1 cellular context compared by ENCODE assay signal in the genomic region with DNA sequence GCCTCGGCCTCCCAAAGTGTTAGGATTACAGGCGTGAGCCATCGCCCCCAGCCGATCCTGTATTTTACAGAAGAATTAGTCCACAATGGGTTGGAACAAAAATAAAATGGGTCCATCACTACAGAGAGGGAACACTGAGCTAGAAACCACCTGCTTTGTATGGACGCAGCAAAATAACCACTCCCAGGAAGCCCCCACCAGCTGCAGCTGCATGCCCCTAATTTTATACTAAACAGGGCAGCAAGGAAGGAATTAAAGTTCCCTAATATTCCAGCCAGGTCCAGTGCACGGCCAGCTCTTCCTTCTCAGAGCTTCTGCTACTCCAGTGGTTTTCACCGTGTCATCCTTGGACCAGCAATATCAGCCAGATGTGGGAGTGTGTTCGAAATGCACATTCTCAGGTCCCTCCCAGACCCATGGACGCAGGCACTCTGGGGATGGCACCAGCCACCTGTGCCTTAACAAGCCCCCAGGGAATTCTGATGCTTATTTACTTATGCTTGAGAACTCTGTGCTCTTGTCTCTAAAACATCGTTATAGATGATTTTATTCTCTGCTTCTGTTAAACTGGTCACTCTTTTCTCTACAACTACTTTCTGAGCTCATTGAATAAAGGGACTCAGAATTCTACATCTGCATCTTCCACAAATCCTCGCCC.
TF ChIP-seq lines count a peak whose summit lies in the region.

No MANE protein-coding gene starts in this region.

TF ChIP-seq in WTC11, 78 proteins besides CTCF, POLR2A, EP300 and RAD21 (continued from another document):
- TF ChIP-seq, protein P1, sequence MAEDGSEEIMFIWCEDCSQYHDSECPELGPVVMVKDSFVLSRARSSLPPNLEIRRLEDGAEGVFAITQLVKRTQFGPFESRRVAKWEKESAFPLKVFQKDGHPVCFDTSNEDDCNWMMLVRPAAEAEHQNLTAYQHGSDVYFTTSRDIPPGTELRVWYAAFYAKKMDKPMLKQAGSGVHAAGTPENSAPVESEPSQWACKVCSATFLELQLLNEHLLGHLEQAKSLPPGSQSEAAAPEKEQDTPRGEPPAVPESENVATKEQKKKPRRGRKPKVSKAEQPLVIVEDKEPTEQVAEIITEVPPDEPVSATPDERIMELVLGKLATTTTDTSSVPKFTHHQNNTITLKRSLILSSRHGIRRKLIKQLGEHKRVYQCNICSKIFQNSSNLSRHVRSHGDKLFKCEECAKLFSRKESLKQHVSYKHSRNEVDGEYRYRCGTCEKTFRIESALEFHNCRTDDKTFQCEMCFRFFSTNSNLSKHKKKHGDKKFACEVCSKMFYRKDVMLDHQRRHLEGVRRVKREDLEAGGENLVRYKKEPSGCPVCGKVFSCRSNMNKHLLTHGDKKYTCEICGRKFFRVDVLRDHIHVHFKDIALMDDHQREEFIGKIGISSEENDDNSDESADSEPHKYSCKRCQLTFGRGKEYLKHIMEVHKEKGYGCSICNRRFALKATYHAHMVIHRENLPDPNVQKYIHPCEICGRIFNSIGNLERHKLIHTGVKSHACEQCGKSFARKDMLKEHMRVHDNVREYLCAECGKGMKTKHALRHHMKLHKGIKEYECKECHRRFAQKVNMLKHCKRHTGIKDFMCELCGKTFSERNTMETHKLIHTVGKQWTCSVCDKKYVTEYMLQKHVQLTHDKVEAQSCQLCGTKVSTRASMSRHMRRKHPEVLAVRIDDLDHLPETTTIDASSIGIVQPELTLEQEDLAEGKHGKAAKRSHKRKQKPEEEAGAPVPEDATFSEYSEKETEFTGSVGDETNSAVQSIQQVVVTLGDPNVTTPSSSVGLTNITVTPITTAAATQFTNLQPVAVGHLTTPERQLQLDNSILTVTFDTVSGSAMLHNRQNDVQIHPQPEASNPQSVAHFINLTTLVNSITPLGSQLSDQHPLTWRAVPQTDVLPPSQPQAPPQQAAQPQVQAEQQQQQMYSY (CRISPR knock-in tag; IDR thresholded peaks at IDR 0.05): no peak
- TF ChIP-seq, protein P2, sequence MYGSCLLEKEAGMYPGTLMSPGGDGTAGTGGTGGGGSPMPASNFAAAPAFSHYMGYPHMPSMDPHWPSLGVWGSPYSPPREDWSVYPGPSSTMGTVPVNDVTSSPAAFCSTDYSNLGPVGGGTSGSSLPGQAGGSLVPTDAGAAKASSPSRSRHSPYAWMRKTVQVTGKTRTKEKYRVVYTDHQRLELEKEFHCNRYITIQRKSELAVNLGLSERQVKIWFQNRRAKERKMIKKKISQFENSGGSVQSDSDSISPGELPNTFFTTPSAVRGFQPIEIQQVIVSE (CRISPR knock-in tag; IDR thresholded peaks at IDR 0.05; ENCODE audit: borderline replicate concordance): no peak
- TF ChIP-seq, protein P3, sequence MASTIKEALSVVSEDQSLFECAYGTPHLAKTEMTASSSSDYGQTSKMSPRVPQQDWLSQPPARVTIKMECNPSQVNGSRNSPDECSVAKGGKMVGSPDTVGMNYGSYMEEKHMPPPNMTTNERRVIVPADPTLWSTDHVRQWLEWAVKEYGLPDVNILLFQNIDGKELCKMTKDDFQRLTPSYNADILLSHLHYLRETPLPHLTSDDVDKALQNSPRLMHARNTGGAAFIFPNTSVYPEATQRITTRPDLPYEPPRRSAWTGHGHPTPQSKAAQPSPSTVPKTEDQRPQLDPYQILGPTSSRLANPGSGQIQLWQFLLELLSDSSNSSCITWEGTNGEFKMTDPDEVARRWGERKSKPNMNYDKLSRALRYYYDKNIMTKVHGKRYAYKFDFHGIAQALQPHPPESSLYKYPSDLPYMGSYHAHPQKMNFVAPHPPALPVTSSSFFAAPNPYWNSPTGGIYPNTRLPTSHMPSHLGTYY (CRISPR knock-in tag; IDR thresholded peaks at IDR 0.05): no peak
- TF ChIP-seq ZNF121 (CRISPR knock-in tag; IDR thresholded peaks at IDR 0.05): no peak
- no peak for TF ChIP-seq SMAD3 (CRISPR knock-in tag; IDR thresholded peaks at IDR 0.05; ENCODE audit: borderline replicate concordance)
- no peak for TF ChIP-seq KAT7 (CRISPR knock-in tag; IDR thresholded peaks at IDR 0.05; ENCODE audit: borderline replicate concordance)
